12 cellular contexts compared by ENCODE assay signal in the genomic region with DNA sequence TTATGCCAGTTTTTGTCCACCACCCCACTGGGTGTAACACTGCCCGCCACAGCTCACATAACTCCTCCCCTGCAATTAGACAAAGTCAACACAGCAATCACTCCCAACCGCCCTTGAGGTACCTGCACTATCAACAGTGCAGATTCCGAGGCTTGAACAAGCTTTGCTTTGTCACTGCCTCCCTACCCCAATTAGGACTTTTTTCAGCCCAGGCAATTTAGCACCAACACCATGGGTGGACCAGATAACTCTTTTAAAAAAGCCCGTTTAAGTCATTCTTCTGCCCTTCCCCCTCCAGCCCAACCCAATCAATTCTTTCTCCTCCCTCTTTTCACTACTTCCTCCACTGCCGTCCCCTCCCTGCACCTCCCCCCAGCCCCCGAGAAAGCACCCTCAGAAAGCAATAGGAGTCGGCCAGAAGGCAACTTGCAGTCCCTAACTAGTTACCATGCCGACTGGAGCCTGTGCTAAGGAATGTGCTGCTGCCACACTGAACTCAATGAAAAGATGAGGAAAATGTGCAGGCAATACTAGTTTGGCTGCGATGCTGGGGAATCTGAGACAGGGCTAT. TPM values are rescaled to one million over a fixed set of nuclear protein-coding genes. Genes with fewer than 3 reads are reported as not detected.
DNase-seq lines count a peak whose midpoint lies in the region; ATAC-seq lines count a peak whose summit lies in the region.
"Had no signal": no experiment of that assay in that cellular context is flagged by ENCODE, and none has a peak within 500 bp of the region (broad histone marks: within the 10 kb centered on the region; RNA-seq: fewer than 3 reads in every experiment).

No MANE protein-coding gene starts in this region.

- DNase-seq in HuH-7 (ENCODE audit: low spot score): peak; percentile 24
- peak; percentile 97 for DNase-seq in NCI-H69 (lab: John Stamatoyannopoulos, UW)
- DNase-seq in hippocampal formation (lab: John Stamatoyannopoulos, UW): peak; percentile 11 to 13
- peak; percentile 42 for DNase-seq in retina
- DNase-seq in GM03348 (ENCODE audit: low spot score): no peak
- DNase-seq in KG1 (lab: John Stamatoyannopoulos, UW): no peak
- DNase-seq in HT-29 (ENCODE audit: low spot score): no peak
- DNase-seq: activated T-cell treated with anti-CD3 and anti-CD28 coated beads, Interleukin-2, amount 50 U/mL, for 24 hours had no signal

- ATAC-seq in GM21619 (IDR thresholded peaks at IDR 0.05; ENCODE audit: unreplicated experiment): no peak

RNA-seq across cellular contexts. Expression of a gene that starts 45.7 kb away (rescaled TPM):
- not detected in 2 replicates for total RNA-seq in HT-29 (2014; rRNA removed; shearing (Covaris generic))
- total RNA-seq: mononuclear cell, OCI-LY7, smooth muscle cell had no signal

Comparison
In these comparisons a context has a peak if more than half of its experiments do, and no peak if none do; other contexts are left out.
1. DNase-seq: peak in HuH-7 (single experiment), NCI-H69 (single experiment), hippocampal formation (2 of 2) and retina (single experiment); none in GM03348 (single experiment), KG1 (single experiment) and HT-29 (single experiment).